Comparison of ENCODE assay signal across 7 cellular contexts in the genomic region with DNA sequence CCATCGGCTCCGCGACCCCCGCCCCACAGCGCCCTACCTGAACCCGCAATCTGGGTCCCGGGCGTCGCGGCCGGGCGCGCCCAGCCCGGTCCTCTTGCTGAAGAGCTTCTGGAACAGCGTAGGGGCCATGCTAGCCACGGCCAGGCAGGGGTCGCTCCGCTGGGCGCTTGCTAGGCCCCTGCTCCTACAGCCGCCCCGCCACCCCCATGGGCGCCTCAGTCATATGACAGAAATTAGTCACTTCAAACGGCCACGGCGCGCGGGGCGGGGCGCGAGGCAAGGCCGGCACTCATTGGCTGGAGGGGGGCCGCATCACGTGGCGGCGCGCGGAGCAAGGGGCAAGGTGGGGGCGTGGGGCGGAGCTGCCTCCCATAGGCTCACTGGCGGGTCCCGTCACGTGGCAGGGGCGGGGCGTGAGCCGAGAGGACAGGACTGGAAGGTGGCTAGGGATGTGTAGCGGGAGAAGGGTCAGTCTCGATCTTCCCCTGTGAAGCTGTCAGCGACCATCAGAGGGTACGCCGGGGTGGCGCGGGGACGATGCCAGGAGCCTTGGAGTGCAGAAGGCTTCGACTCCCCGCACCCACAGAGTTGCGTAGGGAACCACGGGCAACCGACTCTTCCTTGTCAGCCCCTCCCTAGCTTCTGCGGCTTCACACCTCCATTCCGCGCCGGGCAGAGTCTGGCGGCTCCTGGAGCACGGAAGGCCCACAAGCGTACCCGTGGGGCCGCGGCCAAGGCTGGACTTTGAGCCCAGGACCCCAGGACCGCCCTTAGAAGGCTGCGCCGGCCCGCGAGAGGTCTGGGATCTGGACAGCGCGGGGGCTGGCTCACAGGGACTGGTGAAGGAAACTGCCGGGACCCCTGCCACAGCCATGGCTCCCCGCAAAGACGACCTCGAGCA. TPM values are rescaled to one million over a fixed set of nuclear protein-coding genes. Genes with fewer than 3 reads are reported as not detected.
DNase-seq lines count a peak whose midpoint lies in the region; ATAC-seq, FAIRE-seq and TF ChIP-seq lines count a peak whose summit lies in the region.

A gene (minus strand): TSS at position 225 of the 901 bp plus-strand sequence. CDS start 96 bp downstream, at position 129.

- no peaks in the 10 kb centered on the region for H3K9me2 ChIP-seq in hepatocyte (replicated peaks; ENCODE audit: insufficient read depth)

- peaks cover 41% of the 10 kb centered on the region for H4K20me1 ChIP-seq in hepatocyte (ENCODE audit: insufficient read depth, poor library complexity, severe bottlenecking)

- TF ChIP-seq CTCF in astrocyte of the cerebellum (IDR thresholded peaks at IDR 0.05; ENCODE audit: low read depth, low read length, missing control alignments) (no peak), hepatocyte (IDR thresholded peaks at IDR 0.05; ENCODE audit: poor library complexity) (peak; percentile 14)

- 1% methylated on average over 64 of the region's 79 CpGs for WGBS in hepatocyte (ENCODE audit: low lambda C conversion rate, missing lambda C conversion rate)

- H2AFZ ChIP-seq in hepatocyte = peak within 1 kb of the TSS; percentile 84

- peaks cover 8% of the 10 kb centered on the region for H3K4me1 ChIP-seq in hepatocyte (ENCODE audit: insufficient read depth)

- peak within 1 kb of the TSS; percentile 94 for H3K4me2 ChIP-seq in hepatocyte

- in situ Hi-C loops in astrocyte of the cerebellum (cut with HindIII; ENCODE audit: low sequenced_read_pairs) = no loop called here

- H3K9me3 ChIP-seq in hepatocyte (ENCODE audit: low read depth) = no peaks in the 10 kb centered on the region

- H3K36me3 ChIP-seq in hepatocyte (replicated peaks; ENCODE audit: insufficient read depth, low read depth) = no peaks in the 10 kb centered on the region

- peak; percentile 94 for FAIRE-seq in GM18507 (lab: Jason Lieb, UNC)

- DNase-seq in GM18507 (ENCODE audit: extremely low spot score, insufficient read length, low read depth) = peak; percentile 99
- DNase-seq in NCI-H2029 treated with DMSO at 0.1 percent for 48 hours (lab: John Stamatoyannopoulos, UW) = peak; percentile 59
- peak; percentile 97 for DNase-seq in T-helper 9 cell
- DNase-seq in astrocyte of the cerebellum (ENCODE audit: low read depth) = peak; percentile 90
- DNase-seq in hepatocyte (ENCODE audit: low spot score) = peak; percentile 100
- peak; percentile 97 for DNase-seq in retina

- peak; percentile 93 for ATAC-seq in HG02981 (IDR thresholded peaks at IDR 0.05; ENCODE audit: unreplicated experiment)

- no peaks in the 10 kb centered on the region for H3K27me3 ChIP-seq in hepatocyte

- peak within 1 kb of the TSS; percentile 99 for H3K27ac ChIP-seq in hepatocyte

- H3K79me2 ChIP-seq in hepatocyte = peaks cover 44% of the 10 kb centered on the region

- H3K4me3 ChIP-seq in astrocyte of the cerebellum (ENCODE audit: low read depth, low read length) (peak within 1 kb of the TSS; percentile 95), hepatocyte (peak within 1 kb of the TSS; percentile 90)

RNA-seq across cellular contexts. Expression of the gene that starts here (rescaled TPM):
- total RNA-seq in hepatocyte = 62.8 and 73.4 TPM in 2 replicates
- 20.7 and 21.3 TPM in 2 replicates for polyA plus RNA-seq in hepatocyte

Comparison
In these comparisons a context has a peak if more than half of its experiments do, and no peak if none do; other contexts are left out.
1. Peak in every context shown above with its lines: DNase-seq, ATAC-seq, H3K4me3 ChIP-seq and H3K27ac ChIP-seq.